ENCODE assay signal across 6 cellular contexts in the genomic region with DNA sequence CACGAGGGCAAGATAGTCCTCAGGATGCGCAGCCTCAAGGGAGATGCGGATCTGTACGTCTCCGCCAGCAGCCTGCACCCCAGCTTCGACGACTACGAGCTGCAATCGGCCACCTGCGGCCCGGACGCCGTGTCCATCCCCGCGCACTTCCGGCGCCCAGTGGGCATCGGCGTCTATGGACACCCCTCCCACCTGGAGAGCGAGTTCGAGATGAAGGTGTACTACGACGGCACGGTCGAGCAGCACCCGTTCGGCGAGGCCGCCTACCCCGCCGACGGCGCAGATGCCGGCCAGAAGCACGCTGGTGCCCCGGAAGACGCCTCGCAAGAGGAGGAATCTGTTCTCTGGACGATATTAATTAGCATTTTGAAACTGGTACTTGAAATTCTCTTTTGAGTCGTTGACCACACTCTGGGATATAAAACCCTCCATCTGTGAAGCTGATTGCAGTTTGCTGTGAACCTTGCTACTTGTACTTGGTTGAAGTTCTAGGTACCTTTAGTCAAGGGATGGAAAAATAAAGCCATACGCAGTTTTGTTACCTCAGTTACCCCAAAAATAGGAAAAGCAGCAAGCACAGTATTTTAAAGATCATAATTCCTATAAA. TPM values are rescaled to one million over a fixed set of nuclear protein-coding genes. Genes with fewer than 3 reads are reported as not detected.
DNase-seq lines count a peak whose midpoint lies in the region; ATAC-seq and TF ChIP-seq lines count a peak whose summit lies in the region.

No MANE protein-coding gene starts in this region.

- peaks cover 1% of the 10 kb centered on the region for H3K36me3 Mint-ChIP-seq in progenitor cell of endocrine pancreas (ENCODE audit: insufficient read depth)

- H3K4me3 ChIP-seq in BLaER1 (peak overlapping the region; percentile 92), colonic mucosa (peak overlapping the region; percentile 92)

- H3K36me3 ChIP-seq in BLaER1 (peaks cover 23% of the 10 kb centered on the region), colonic mucosa (no peaks in the 10 kb centered on the region)

- peak; percentile 13 for ATAC-seq in GM21717 (IDR thresholded peaks at IDR 0.05; ENCODE audit: unreplicated experiment)

- H3K4me3 Mint-ChIP-seq in progenitor cell of endocrine pancreas (ENCODE audit: low read depth) = peak overlapping the region; percentile 91

- peaks cover 1% of the 10 kb centered on the region; the same call in 1 of the 2 replicates for H3K9me3 ChIP-seq in BLaER1
- no peaks in the 10 kb centered on the region for H3K9me3 ChIP-seq in colonic mucosa

- peaks cover 14% of the 10 kb centered on the region for H3K4me1 Mint-ChIP-seq in progenitor cell of endocrine pancreas (ENCODE audit: low read depth)

- peak overlapping the region; percentile 94 for H3K27ac Mint-ChIP-seq in progenitor cell of endocrine pancreas

- peaks cover 63% of the 10 kb centered on the region for H3K4me1 ChIP-seq in BLaER1
- peaks cover 8% of the 10 kb centered on the region for H3K4me1 ChIP-seq in colonic mucosa

- H3K4me2 ChIP-seq in BLaER1 = peak overlapping the region; percentile 76

- H3K27ac ChIP-seq in BLaER1 (peak overlapping the region; percentile 94), colonic mucosa (peak overlapping the region; percentile 94)

- peaks cover 54% of the 10 kb centered on the region for H4K20me1 ChIP-seq in BLaER1

- DNase-seq in OCI-M1 (lab: John Stamatoyannopoulos, UW) (peak; percentile 49), colonic mucosa (peak; percentile 41), progenitor cell of endocrine pancreas (ENCODE audit: low spot score, unreplicated experiment) (peak; percentile 25), DMS153 (lab: John Stamatoyannopoulos, UW) (no peak)

- H3K27me3 ChIP-seq in BLaER1 (no peaks in the 10 kb centered on the region), colonic mucosa (no peaks in the 10 kb centered on the region)

- H3K27me3 Mint-ChIP-seq in progenitor cell of endocrine pancreas = no peaks in the 10 kb centered on the region

- H3K9ac ChIP-seq in BLaER1 (peak overlapping the region; percentile 95), colonic mucosa (ENCODE audit: low read depth in 2 of 2, low read length in 2 of 2) (peak overlapping the region; percentile 95 to 97)

- TF ChIP-seq CTCF in colonic mucosa (IDR thresholded peaks at IDR 0.05) = no peak
- TF ChIP-seq CTCF in progenitor cell of endocrine pancreas (IDR thresholded peaks at IDR 0.05; ENCODE audit: unreplicated experiment) = no peak

- intact Hi-C loops in colonic mucosa (cut with DNase I) = loop anchor here (10.0 kb wide), 1 partner anchor 52 kb away; a partner anchor contains a TSS

- H3K9me3 Mint-ChIP-seq in progenitor cell of endocrine pancreas (ENCODE audit: low read depth) = no peaks in the 10 kb centered on the region

RNA-seq across cellular contexts. Expression of a gene that starts 0.8 kb away (rescaled TPM):
- 10 to 100 TPM; 28.7 to 31.9 TPM for total RNA-seq in colonic mucosa
- 25.3 and 25.8 TPM in 2 replicates for total RNA-seq in progenitor cell of endocrine pancreas

RNA-seq across cellular contexts. Expression of a gene that starts 0.9 kb away (rescaled TPM):
- total RNA-seq in colonic mucosa = 10 to 100 TPM; 17.4 to 43.8 TPM
- 118 and 123 TPM in 2 replicates for total RNA-seq in progenitor cell of endocrine pancreas

RNA-seq across cellular contexts. Expression of a gene that starts 21.6 kb away (rescaled TPM):
- total RNA-seq in colonic mucosa (10 to 100 TPM; 37.5 to 39.6 TPM), progenitor cell of endocrine pancreas (103 and 105 TPM in 2 replicates)

RNA-seq across cellular contexts. Expression of a gene that starts 48.6 kb away (rescaled TPM):
- total RNA-seq in colonic mucosa (1 to 10 TPM; 1.4 to 2.2 TPM), progenitor cell of endocrine pancreas (1.6 and 1.8 TPM in 2 replicates)

RNA-seq across cellular contexts. Expression of a gene that starts 48.7 kb away (rescaled TPM):
- total RNA-seq in colonic mucosa (10 to 100 TPM; 14.2 to 15.7 TPM), progenitor cell of endocrine pancreas (30.3 and 33.4 TPM in 2 replicates)
